In genomic region chr9:98247826-98248657, GRCh38 we compare ENCODE assay signal across 1 cellular context.
TF ChIP-seq lines count a peak whose summit lies in the region.

No MANE protein-coding gene starts in this region.

TF ChIP-seq in K562, 482 proteins besides CTCF, POLR2A, EP300 and RAD21 (continued from another document):
- TF ChIP-seq, protein P1, sequence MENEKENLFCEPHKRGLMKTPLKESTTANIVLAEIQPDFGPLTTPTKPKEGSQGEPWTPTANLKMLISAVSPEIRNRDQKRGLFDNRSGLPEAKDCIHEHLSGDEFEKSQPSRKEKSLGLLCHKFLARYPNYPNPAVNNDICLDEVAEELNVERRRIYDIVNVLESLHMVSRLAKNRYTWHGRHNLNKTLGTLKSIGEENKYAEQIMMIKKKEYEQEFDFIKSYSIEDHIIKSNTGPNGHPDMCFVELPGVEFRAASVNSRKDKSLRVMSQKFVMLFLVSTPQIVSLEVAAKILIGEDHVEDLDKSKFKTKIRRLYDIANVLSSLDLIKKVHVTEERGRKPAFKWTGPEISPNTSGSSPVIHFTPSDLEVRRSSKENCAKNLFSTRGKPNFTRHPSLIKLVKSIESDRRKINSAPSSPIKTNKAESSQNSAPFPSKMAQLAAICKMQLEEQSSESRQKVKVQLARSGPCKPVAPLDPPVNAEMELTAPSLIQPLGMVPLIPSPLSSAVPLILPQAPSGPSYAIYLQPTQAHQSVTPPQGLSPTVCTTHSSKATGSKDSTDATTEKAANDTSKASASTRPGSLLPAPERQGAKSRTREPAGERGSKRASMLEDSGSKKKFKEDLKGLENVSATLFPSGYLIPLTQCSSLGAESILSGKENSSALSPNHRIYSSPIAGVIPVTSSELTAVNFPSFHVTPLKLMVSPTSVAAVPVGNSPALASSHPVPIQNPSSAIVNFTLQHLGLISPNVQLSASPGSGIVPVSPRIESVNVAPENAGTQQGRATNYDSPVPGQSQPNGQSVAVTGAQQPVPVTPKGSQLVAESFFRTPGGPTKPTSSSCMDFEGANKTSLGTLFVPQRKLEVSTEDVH (IDR thresholded peaks at IDR 0.05; ENCODE audit: low read depth, partially characterized antibody) = no peak
- TF ChIP-seq GMEB1 (CRISPR knock-in tag; IDR thresholded peaks at IDR 0.05) (no peak), CBX1 (IDR thresholded peaks at IDR 0.05; ENCODE audit: low read depth) (no peak), MAZ (CRISPR knock-in tag; conservative IDR thresholded peaks at IDR 0.05 in 1 of 2, IDR thresholded peaks at IDR 0.05 in 1 of 2) (0 out of 4 replicates have a peak, but pooled peaks of 1 of the 2 experiments have one; percentile 12), ZNF639 (CRISPR knock-in tag; conservative IDR thresholded peaks at IDR 0.05 in 1 of 2, IDR thresholded peaks at IDR 0.05 in 1 of 2) (peak in 1 of 2 experiments; percentile 3; a peak in 1 of 4 replicates), ZNF79 (CRISPR knock-in tag; IDR thresholded peaks at IDR 0.05; ENCODE audit: low read depth) (no peak), ZNF512 (tag; IDR thresholded peaks at IDR 0.05) (no peak), TEAD4 (IDR thresholded peaks at IDR 0.05; ENCODE audit: low read length) (no peak), TEAD4 (CRISPR knock-in tag; IDR thresholded peaks at IDR 0.05; ENCODE audit: borderline replicate concordance) (no peak), CSDE1 (IDR thresholded peaks at IDR 0.05) (no peak), E2F1 (CRISPR knock-in tag; IDR thresholded peaks at IDR 0.05) (no peak), CBX8 (IDR thresholded peaks at IDR 0.05; ENCODE audit: borderline replicate concordance, extremely low read depth, low read depth, low read length, poor library complexity, severe bottlenecking) (no peak), TCF7L2 (IDR thresholded peaks at IDR 0.05; ENCODE audit: low read depth, low read length) (no peak), USF2 (CRISPR knock-in tag; IDR thresholded peaks at IDR 0.05) (no peak), CTBP1 (IDR thresholded peaks at IDR 0.05; ENCODE audit: borderline replicate concordance) (no peak), SP1 (CRISPR knock-in tag; IDR thresholded peaks at IDR 0.05) (no peak), CCAR2 (IDR thresholded peaks at IDR 0.05; ENCODE audit: low read depth, low read length) (no peak), GTF2E2 (tag; IDR thresholded peaks at IDR 0.05) (0 out of 2 replicates have a peak, but pooled peaks have one; percentile 2)
- TF ChIP-seq, protein P2, sequence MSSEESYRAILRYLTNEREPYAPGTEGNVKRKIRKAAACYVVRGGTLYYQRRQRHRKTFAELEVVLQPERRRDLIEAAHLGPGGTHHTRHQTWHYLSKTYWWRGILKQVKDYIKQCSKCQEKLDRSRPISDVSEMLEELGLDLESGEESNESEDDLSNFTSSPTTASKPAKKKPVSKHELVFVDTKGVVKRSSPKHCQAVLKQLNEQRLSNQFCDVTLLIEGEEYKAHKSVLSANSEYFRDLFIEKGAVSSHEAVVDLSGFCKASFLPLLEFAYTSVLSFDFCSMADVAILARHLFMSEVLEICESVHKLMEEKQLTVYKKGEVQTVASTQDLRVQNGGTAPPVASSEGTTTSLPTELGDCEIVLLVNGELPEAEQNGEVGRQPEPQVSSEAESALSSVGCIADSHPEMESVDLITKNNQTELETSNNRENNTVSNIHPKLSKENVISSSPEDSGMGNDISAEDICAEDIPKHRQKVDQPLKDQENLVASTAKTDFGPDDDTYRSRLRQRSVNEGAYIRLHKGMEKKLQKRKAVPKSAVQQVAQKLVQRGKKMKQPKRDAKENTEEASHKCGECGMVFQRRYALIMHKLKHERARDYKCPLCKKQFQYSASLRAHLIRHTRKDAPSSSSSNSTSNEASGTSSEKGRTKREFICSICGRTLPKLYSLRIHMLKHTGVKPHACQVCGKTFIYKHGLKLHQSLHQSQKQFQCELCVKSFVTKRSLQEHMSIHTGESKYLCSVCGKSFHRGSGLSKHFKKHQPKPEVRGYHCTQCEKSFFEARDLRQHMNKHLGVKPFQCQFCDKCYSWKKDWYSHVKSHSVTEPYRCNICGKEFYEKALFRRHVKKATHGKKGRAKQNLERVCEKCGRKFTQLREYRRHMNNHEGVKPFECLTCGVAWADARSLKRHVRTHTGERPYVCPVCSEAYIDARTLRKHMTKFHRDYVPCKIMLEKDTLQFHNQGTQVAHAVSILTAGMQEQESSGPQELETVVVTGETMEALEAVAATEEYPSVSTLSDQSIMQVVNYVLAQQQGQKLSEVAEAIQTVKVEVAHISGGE (CRISPR knock-in tag; IDR thresholded peaks at IDR 0.05) = 0 out of 6 replicates have a peak, but pooled peaks of 1 of the 3 experiments have one; percentile 34
